In genomic region chr7:6375346-6376101, GRCh38 we compare ENCODE assay signal across 8 cellular contexts. TPM values are rescaled to one million over a fixed set of nuclear protein-coding genes. Genes with fewer than 3 reads are reported as not detected.
DNase-seq lines count a peak whose midpoint lies in the region; ATAC-seq and TF ChIP-seq lines count a peak whose summit lies in the region.

No MANE protein-coding gene starts in this region.

- H3K27ac ChIP-seq in A673 (ENCODE audit: low read depth, low read length, poor library complexity, severe bottlenecking) (peak overlapping the region; percentile 85), HEK293 (ENCODE audit: extremely low read depth, low read depth, low read length) (peak overlapping the region; percentile 92), esophagus muscularis mucosa (replicated peaks in 1 of 4) (peak overlapping the region; percentile 88 to 96 (median 92)), ovary (no peak overlapping the region)

- TF ChIP-seq POLR2A in esophagus muscularis mucosa (IDR thresholded peaks at IDR 0.05; ENCODE audit: low read depth): no peak
- no peak for TF ChIP-seq POLR2A in ovary (IDR thresholded peaks at IDR 0.05)

- ATAC-seq in GM18520 (IDR thresholded peaks at IDR 0.05; ENCODE audit: unreplicated experiment) (no peak), HG03175 (IDR thresholded peaks at IDR 0.05; ENCODE audit: unreplicated experiment) (no peak), HG02571 (IDR thresholded peaks at IDR 0.05; ENCODE audit: unreplicated experiment) (no peak)

- no peak for TF ChIP-seq EP300 in esophagus muscularis mucosa (IDR thresholded peaks at IDR 0.05)
- no peak for TF ChIP-seq EP300 in ovary (IDR thresholded peaks at IDR 0.05)

- peak overlapping the region; percentile 67 for H3K4me3 ChIP-seq in A673 (ENCODE audit: low read depth, low read length, poor library complexity, severe bottlenecking)
- H3K4me3 ChIP-seq in HEK293 (ENCODE audit: low read depth, low read length): peak overlapping the region; percentile 68
- H3K4me3 ChIP-seq in esophagus muscularis mucosa: peak overlapping the region; percentile 74 to 98 (median 82)
- H3K4me3 ChIP-seq in ovary: peak overlapping the region; percentile 72

- H3K27me3 ChIP-seq in A673 (replicated peaks; ENCODE audit: insufficient read depth, low read depth, low read length, poor library complexity) (no peaks in the 10 kb centered on the region), esophagus muscularis mucosa (no peaks in the 10 kb centered on the region), ovary (no peaks in the 10 kb centered on the region)

- CTCF ChIA-PET in A673 (lab: Charles Lee): no interaction called here
- CTCF ChIA-PET in HEK293 (lab: Yijun Ruan, JAX): interaction anchor here (0.6 kb wide), 1 partner anchor 31 kb away, joined by 3 read pairs; no protein-coding TSS in a partner anchor

- TF ChIP-seq CTCF in A673 (conservative IDR thresholded peaks at IDR 0.05; ENCODE audit: low read depth, low read length) (no peak), HEK293 (tag by site-specific recombination; IDR thresholded peaks at IDR 0.05) (no peak), esophagus muscularis mucosa (IDR thresholded peaks at IDR 0.05) (no peak), ovary (IDR thresholded peaks at IDR 0.05) (no peak)

- BruUV-seq in A673 (replicated peaks; lab: Mats Ljungman, UMichigan): TSS peak; percentile 69

- intact Hi-C loops in A673 (cut with micrococcal nuclease; ENCODE audit: unreplicated experiment): no loop called here
- intact Hi-C loops in esophagus muscularis mucosa (cut with DNase I): no loop called here
- intact Hi-C loops in ovary (cut with DNase I): no loop called here

- WGBS in esophagus muscularis mucosa: 4% methylated on average over 23 of the region's 23 CpGs
- 2 to 4% (median 2%) methylated on average over 23 of the region's 23 CpGs for WGBS in ovary, 3 donors

- POLR2A ChIA-PET in A673 (lab: Charles Lee; ENCODE audit: low non-redundant PET): no interaction called here
- POLR2A ChIA-PET in HEK293 (lab: Yijun Ruan, JAX): no interaction called here

- no peaks in the 10 kb centered on the region for H3K9me3 ChIP-seq in A673 (ENCODE audit: low read depth, low read length, poor library complexity, severe bottlenecking)
- no peaks in the 10 kb centered on the region for H3K9me3 ChIP-seq in HEK293 (ENCODE audit: control insufficient read depth, insufficient read depth, low read depth, low read length)
- H3K9me3 ChIP-seq in esophagus muscularis mucosa: no peaks in the 10 kb centered on the region
- H3K9me3 ChIP-seq in ovary: no peaks in the 10 kb centered on the region

- H3K36me3 ChIP-seq in A673 (ENCODE audit: insufficient read depth, low read length, poor library complexity, severe bottlenecking) (no peaks in the 10 kb centered on the region), HEK293 (ENCODE audit: control insufficient read depth in 2 of 2, insufficient read depth in 1 of 2, low read length in 2 of 2) (peaks cover 0 to 7% of the 10 kb centered on the region in 2 experiments; a peak in 2 of 3 replicates), esophagus muscularis mucosa (peaks cover 0 to 8% (median 0%) of the 10 kb centered on the region in 4 donors), ovary (no peaks in the 10 kb centered on the region)

- H3K4me1 ChIP-seq in A673 (ENCODE audit: insufficient read depth, low read length, poor library complexity, severe bottlenecking) (peaks cover 9% of the 10 kb centered on the region), HEK293 (ENCODE audit: control insufficient read depth, insufficient read depth, low read length) (peaks cover 10% of the 10 kb centered on the region), esophagus muscularis mucosa (peaks cover 34 to 54% (median 52%) of the 10 kb centered on the region in 4 donors), ovary (ENCODE audit: insufficient read depth) (peaks cover 10% of the 10 kb centered on the region)

- DNase-seq in A673 (ENCODE audit: low spot score) (peak; percentile 46), esophagus muscularis mucosa (ENCODE audit: extremely low spot score) (no peak), ovary (no peak)
- peak; percentile 18 for DNase-seq in activated CD4-positive, alpha-beta T cell treated with anti-CD3 and anti-CD28 coated beads, Interleukin-2, amount 50 U/mL, for 1 hour

TF ChIP-seq in HEK293, 187 proteins besides CTCF, POLR2A, EP300 and RAD21 (continues in another document):
- TF ChIP-seq ZBTB17 (tag by site-specific recombination; IDR thresholded peaks at IDR 0.05) (no peak; the same call in 1 of the 2 replicates), SP2 (tag by site-specific recombination; IDR thresholded peaks at IDR 0.05) (no peak), ZNF777 (tag by site-specific recombination; IDR thresholded peaks at IDR 0.05; ENCODE audit: borderline replicate concordance) (no peak), ZSCAN30 (tag by site-specific recombination; IDR thresholded peaks at IDR 0.05) (no peak), SCRT1 (tag by site-specific recombination; IDR thresholded peaks at IDR 0.05; ENCODE audit: borderline replicate concordance) (0 out of 2 replicates have a peak, but pooled peaks have one; percentile 56), ZNF514 (tag by site-specific recombination; IDR thresholded peaks at IDR 0.05) (no peak), MZF1 (tag by site-specific recombination; IDR thresholded peaks at IDR 0.05; ENCODE audit: borderline replicate concordance) (no peak), RBAK (tag by site-specific recombination; IDR thresholded peaks at IDR 0.05) (no peak), ZNF768 (tag by site-specific recombination; IDR thresholded peaks at IDR 0.05) (no peak), PRDM1 (tag by site-specific recombination; IDR thresholded peaks at IDR 0.05) (peak; percentile 71), ZSCAN18 (tag by site-specific recombination; IDR thresholded peaks at IDR 0.05) (no peak), ZNF510 (tag by site-specific recombination; IDR thresholded peaks at IDR 0.05; ENCODE audit: insufficient replicate concordance) (no peak), ZNF362 (tag by site-specific recombination; IDR thresholded peaks at IDR 0.05) (peak; percentile 36), IKZF3 (tag by site-specific recombination; IDR thresholded peaks at IDR 0.05) (no peak), SCRT2 (tag by site-specific recombination; IDR thresholded peaks at IDR 0.05) (peak; percentile 96), ZNF2 (tag by site-specific recombination; IDR thresholded peaks at IDR 0.05) (no peak), BCL6B (tag by site-specific recombination; IDR thresholded peaks at IDR 0.05) (no peak), ZNF335 (tag by site-specific recombination; conservative IDR thresholded peaks at IDR 0.05) (peak; percentile 8; the same call in 1 of the 2 replicates), ZFP41 (tag by site-specific recombination; IDR thresholded peaks at IDR 0.05; ENCODE audit: borderline replicate concordance) (no peak), ZNF138 (tag by site-specific recombination; IDR thresholded peaks at IDR 0.05; ENCODE audit: borderline replicate concordance) (no peak), HOXA7 (CRISPR knock-in tag; IDR thresholded peaks at IDR 0.05; ENCODE audit: borderline replicate concordance) (no peak), REPIN1 (tag by site-specific recombination; IDR thresholded peaks at IDR 0.05; ENCODE audit: low read depth) (no peak), ZNF121 (tag by site-specific recombination; IDR thresholded peaks at IDR 0.05) (peak; percentile 100), KLF9 (tag by site-specific recombination; IDR thresholded peaks at IDR 0.05; ENCODE audit: low read depth) (no peak), ZNF571 (tag by site-specific recombination; IDR thresholded peaks at IDR 0.05) (no peak), ZNF184 (tag by site-specific recombination; IDR thresholded peaks at IDR 0.05) (no peak), ZNF175 (tag by site-specific recombination; IDR thresholded peaks at IDR 0.05) (no peak), ZNF660 (tag by site-specific recombination; IDR thresholded peaks at IDR 0.05) (no peak), SP7 (tag by site-specific recombination; IDR thresholded peaks at IDR 0.05) (no peak)

RNA-seq across cellular contexts. Expression of gene RAC1, which starts 1.2 kb away (rescaled TPM):
- total RNA-seq in A673 (2021) (295 and 296 TPM in 2 replicates), esophagus muscularis mucosa (100 to 1,000 TPM; 114 to 230 (median 136) TPM), ovary (100 to 1,000 TPM; 101 to 208 (median 198) TPM)
- 100 to 1,000 TPM; 153 to 389 TPM for polyA plus RNA-seq in ovary

RNA-seq across cellular contexts. Expression of gene FAM220A, which starts 26.8 kb away (rescaled TPM):
- total RNA-seq in A673 (2021): 18.5 and 23.4 TPM in 2 replicates
- 10 to 100 TPM; 12.3 to 18.9 (median 14.5) TPM for total RNA-seq in esophagus muscularis mucosa
- total RNA-seq in ovary: 10 to 100 TPM; 13.5 to 27.2 (median 18.6) TPM
- polyA plus RNA-seq in ovary: 10 to 100 TPM; 12.1 to 14.2 TPM

Comparison
In these comparisons a context has a peak if more than half of its experiments do, and no peak if none do; other contexts are left out.
1. DNase-seq: peak in A673 (single experiment) and activated CD4-positive, alpha-beta T cell treated with anti-CD3 and anti-CD28 coated beads, Interleukin-2, amount 50 U/mL, for 1 hour (single experiment); none in esophagus muscularis mucosa (single experiment) and ovary (0 of 5).
2. H3K27ac ChIP-seq: peak in A673 (single experiment), HEK293 (single experiment) and esophagus muscularis mucosa (4 of 4); none in ovary (0 of 2).
3. Peak in every context shown above with its lines, with median percentiles within 50 percentile points of each other: H3K4me3 ChIP-seq.